ENCODE assay signal across 1 cellular context in the genomic region with DNA sequence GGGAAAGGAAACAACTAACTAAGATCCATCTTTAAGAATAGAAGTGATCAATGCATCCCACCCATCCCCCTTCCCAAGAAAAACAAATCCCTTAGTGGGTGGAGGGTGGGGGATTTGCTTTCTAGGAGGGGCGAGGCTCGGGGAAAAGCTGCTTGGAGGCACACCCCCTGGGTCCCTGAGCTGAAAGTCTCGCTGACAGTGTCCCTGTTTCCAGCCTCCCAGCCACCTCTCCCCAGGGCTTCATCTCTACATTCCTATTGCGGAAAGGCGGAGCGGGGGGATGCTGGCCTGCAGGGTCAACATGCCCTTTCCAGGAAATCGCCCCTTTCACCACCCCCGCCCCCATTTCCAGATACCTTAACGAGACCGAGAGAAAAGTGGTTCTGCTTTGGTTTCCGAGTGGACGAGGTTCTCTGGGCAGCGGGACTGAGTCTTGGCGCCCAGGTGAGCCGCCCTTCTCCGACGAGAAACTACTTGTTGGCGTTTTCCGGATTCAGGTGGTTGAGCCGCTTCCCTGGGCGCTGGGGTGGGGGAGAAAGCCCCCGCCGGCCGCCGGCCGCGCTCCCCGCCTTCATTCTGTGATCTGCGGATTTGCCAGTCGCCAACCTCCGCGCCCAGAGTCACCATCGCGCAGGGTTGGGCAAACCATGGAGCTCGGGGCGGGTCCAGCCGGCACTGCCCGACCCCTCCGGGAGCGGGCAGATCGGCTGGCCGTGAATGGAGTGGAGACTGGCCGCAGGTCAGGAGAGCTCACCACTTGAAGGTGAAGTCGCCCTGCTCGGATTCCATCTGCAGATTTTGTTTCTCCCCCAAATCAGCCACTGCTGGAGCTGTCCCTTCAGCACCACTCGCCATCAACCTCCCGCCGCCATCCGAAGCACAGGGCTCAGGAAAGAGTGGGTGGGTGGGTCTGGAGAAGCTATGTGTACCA.
TF ChIP-seq lines count a peak whose summit lies in the region.

No MANE protein-coding gene starts in this region.

TF ChIP-seq in WTC11, 78 proteins besides CTCF, POLR2A, EP300 and RAD21 (continued from another document):
- TF ChIP-seq, protein P1, sequence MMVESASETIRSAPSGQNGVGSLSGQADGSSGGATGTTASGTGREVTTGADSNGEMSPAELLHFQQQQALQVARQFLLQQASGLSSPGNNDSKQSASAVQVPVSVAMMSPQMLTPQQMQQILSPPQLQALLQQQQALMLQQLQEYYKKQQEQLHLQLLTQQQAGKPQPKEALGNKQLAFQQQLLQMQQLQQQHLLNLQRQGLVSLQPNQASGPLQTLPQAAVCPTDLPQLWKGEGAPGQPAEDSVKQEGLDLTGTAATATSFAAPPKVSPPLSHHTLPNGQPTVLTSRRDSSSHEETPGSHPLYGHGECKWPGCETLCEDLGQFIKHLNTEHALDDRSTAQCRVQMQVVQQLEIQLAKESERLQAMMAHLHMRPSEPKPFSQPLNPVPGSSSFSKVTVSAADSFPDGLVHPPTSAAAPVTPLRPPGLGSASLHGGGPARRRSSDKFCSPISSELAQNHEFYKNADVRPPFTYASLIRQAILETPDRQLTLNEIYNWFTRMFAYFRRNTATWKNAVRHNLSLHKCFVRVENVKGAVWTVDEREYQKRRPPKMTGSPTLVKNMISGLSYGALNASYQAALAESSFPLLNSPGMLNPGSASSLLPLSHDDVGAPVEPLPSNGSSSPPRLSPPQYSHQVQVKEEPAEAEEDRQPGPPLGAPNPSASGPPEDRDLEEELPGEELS (CRISPR knock-in tag; IDR thresholded peaks at IDR 0.05), result peak; percentile 47; the same call in 1 of the 2 replicates
- no peak for TF ChIP-seq GABPB1 (CRISPR knock-in tag; IDR thresholded peaks at IDR 0.05)
- no peak for TF ChIP-seq GRHL2 (CRISPR knock-in tag; IDR thresholded peaks at IDR 0.05; ENCODE audit: insufficient replicate concordance, severe bottlenecking)
- TF ChIP-seq ZBTB21 (CRISPR knock-in tag; IDR thresholded peaks at IDR 0.05; ENCODE audit: borderline replicate concordance), result peak; percentile 41; the same call in 1 of the 2 replicates
- peak; percentile 32; the same call in 1 of the 2 replicates for TF ChIP-seq FOXK1 (CRISPR knock-in tag; IDR thresholded peaks at IDR 0.05)
- TF ChIP-seq ESRRA (CRISPR knock-in tag; IDR thresholded peaks at IDR 0.05; ENCODE audit: borderline replicate concordance), result 0 out of 2 replicates have a peak, but pooled peaks have one; percentile 31
- TF ChIP-seq, protein P2, sequence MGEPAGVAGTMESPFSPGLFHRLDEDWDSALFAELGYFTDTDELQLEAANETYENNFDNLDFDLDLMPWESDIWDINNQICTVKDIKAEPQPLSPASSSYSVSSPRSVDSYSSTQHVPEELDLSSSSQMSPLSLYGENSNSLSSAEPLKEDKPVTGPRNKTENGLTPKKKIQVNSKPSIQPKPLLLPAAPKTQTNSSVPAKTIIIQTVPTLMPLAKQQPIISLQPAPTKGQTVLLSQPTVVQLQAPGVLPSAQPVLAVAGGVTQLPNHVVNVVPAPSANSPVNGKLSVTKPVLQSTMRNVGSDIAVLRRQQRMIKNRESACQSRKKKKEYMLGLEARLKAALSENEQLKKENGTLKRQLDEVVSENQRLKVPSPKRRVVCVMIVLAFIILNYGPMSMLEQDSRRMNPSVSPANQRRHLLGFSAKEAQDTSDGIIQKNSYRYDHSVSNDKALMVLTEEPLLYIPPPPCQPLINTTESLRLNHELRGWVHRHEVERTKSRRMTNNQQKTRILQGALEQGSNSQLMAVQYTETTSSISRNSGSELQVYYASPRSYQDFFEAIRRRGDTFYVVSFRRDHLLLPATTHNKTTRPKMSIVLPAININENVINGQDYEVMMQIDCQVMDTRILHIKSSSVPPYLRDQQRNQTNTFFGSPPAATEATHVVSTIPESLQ (CRISPR knock-in tag; IDR thresholded peaks at IDR 0.05), result no peak
- TF ChIP-seq CREM (CRISPR knock-in tag; IDR thresholded peaks at IDR 0.05), result no peak
- no peak for TF ChIP-seq TEAD1 (CRISPR knock-in tag; IDR thresholded peaks at IDR 0.05)
- TF ChIP-seq, protein P3, sequence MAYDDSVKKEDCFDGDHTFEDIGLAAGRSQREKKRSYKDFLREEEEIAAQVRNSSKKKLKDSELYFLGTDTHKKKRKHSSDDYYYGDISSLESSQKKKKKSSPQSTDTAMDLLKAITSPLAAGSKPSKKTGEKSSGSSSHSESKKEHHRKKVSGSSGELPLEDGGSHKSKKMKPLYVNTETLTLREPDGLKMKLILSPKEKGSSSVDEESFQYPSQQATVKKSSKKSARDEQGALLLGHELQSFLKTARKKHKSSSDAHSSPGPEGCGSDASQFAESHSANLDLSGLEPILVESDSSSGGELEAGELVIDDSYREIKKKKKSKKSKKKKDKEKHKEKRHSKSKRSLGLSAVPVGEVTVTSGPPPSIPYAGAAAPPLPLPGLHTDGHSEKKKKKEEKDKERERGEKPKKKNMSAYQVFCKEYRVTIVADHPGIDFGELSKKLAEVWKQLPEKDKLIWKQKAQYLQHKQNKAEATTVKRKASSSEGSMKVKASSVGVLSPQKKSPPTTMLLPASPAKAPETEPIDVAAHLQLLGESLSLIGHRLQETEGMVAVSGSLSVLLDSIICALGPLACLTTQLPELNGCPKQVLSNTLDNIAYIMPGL (CRISPR knock-in tag; IDR thresholded peaks at IDR 0.05), result 0 out of 2 replicates have a peak, but pooled peaks have one; percentile 26
- 0 out of 2 replicates have a peak, but pooled peaks have one; percentile 30 for TF ChIP-seq FOXP1 (CRISPR knock-in tag; IDR thresholded peaks at IDR 0.05; ENCODE audit: borderline replicate concordance)
- TF ChIP-seq, protein P4, sequence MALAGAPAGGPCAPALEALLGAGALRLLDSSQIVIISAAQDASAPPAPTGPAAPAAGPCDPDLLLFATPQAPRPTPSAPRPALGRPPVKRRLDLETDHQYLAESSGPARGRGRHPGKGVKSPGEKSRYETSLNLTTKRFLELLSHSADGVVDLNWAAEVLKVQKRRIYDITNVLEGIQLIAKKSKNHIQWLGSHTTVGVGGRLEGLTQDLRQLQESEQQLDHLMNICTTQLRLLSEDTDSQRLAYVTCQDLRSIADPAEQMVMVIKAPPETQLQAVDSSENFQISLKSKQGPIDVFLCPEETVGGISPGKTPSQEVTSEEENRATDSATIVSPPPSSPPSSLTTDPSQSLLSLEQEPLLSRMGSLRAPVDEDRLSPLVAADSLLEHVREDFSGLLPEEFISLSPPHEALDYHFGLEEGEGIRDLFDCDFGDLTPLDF (CRISPR knock-in tag; IDR thresholded peaks at IDR 0.05), result no peak
- TF ChIP-seq NFATC4 (CRISPR knock-in tag; IDR thresholded peaks at IDR 0.05), result no peak
- no peak for TF ChIP-seq NR1H2 (CRISPR knock-in tag; IDR thresholded peaks at IDR 0.05)
- 0 out of 2 replicates have a peak, but pooled peaks have one; percentile 21 for TF ChIP-seq ETV6 (CRISPR knock-in tag; IDR thresholded peaks at IDR 0.05)
- no peak for TF ChIP-seq TP53 (CRISPR knock-in tag; IDR thresholded peaks at IDR 0.05)
- TF ChIP-seq, protein P5, sequence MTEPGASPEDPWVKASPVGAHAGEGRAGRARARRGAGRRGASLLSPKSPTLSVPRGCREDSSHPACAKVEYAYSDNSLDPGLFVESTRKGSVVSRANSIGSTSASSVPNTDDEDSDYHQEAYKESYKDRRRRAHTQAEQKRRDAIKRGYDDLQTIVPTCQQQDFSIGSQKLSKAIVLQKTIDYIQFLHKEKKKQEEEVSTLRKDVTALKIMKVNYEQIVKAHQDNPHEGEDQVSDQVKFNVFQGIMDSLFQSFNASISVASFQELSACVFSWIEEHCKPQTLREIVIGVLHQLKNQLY (CRISPR knock-in tag; IDR thresholded peaks at IDR 0.05), result no peak
- no peak for TF ChIP-seq ZNF219 (CRISPR knock-in tag; IDR thresholded peaks at IDR 0.05; ENCODE audit: borderline replicate concordance)
- TF ChIP-seq ZNF232 (CRISPR knock-in tag; IDR thresholded peaks at IDR 0.05), result peak; percentile 68; the same call in 1 of the 2 replicates
